28 cellular contexts compared by ENCODE assay signal in genomic region chr9:124555043-124555442, GRCh38. TPM values are rescaled to one million over a fixed set of nuclear protein-coding genes. Genes with fewer than 3 reads are reported as not detected.
"Had no signal": no experiment of that assay in that cellular context is flagged by ENCODE, and none has a peak within 500 bp of the region (broad histone marks: within the 10 kb centered on the region; RNA-seq: fewer than 3 reads in every experiment).

No MANE protein-coding gene starts in this region.

- H3K4me3 Mint-ChIP-seq: activated CD4-positive, alpha-beta memory T cell treated with anti-CD3 and anti-CD28 coated beads, Interleukin-2, amount 10 ng/mL, durations not matched to agents 7 days and 5 days; activated CD4-positive, alpha-beta T cell treated with anti-CD3 and anti-CD28 coated beads for 36 hours; activated naive CD4-positive, alpha-beta T cell treated with anti-CD3 and anti-CD28 coated beads, Interleukin-2, amount 10 ng/mL, durations not matched to agents 7 days and 5 days; activated naive CD8-positive, alpha-beta T cell treated with anti-CD3 and anti-CD28 coated beads for 36 hours; activated T-helper 17 cell treated with anti-CD3 and anti-CD28 coated beads, Interleukin-2, amount 50 U/mL, for 72 hours; T-helper 17 cell had no signal

- ATAC-seq: activated CD4-positive, alpha-beta T cell treated with anti-CD3 and anti-CD28 coated beads for 36 hours; activated T-helper 17 cell treated with anti-CD3 and anti-CD28 coated beads, Interleukin-2, amount 50 U/mL, for 72 hours; T-helper 17 cell had no signal

- H3K36me3 Mint-ChIP-seq: activated naive CD4-positive, alpha-beta T cell treated with anti-CD3 and anti-CD28 coated beads, Interleukin-2, amount 10 ng/mL, durations not matched to agents 7 days and 5 days; activated naive CD8-positive, alpha-beta T cell treated with anti-CD3 and anti-CD28 coated beads for 36 hours had no signal

- H3K27ac ChIP-seq: brain microvascular endothelial cell, cardiac muscle cell, KMS-11, PC-9, VCaP had no signal

- DNase-seq: activated CD4-positive, alpha-beta memory T cell treated with anti-CD3 and anti-CD28 coated beads, Interleukin-2, amount 10 ng/mL, durations not matched to agents 7 days and 5 days; activated CD4-positive, alpha-beta T cell treated with anti-CD3 and anti-CD28 coated beads for 36 hours; activated CD4-positive, alpha-beta T cell treated with anti-CD3 and anti-CD28 coated beads, Interleukin-2, amount 50 U/mL, for 1 hour; activated gamma-delta T cell; activated naive CD4-positive, alpha-beta T cell treated with anti-CD3 and anti-CD28 coated beads, Interleukin-2, amount 10 ng/mL, durations not matched to agents 7 days and 5 days; activated naive CD8-positive, alpha-beta T cell treated with anti-CD3 and anti-CD28 coated beads for 36 hours; activated T-cell treated with anti-CD3 and anti-CD28 coated beads for 4 hours; activated T-cell treated with anti-CD3 and anti-CD28 coated beads, Interleukin-2, amount 50 U/mL, for 48 hours; brain microvascular endothelial cell; NCI-H1048; NCI-H146; NCI-H1930; NCI-H2171 treated with DMSO at 0.1 percent for 48 hours; NCI-H226; NCI-H510A; NCI-H526 treated with DMSO at 0.1 percent for 48 hours; NCI-H82; PC-9; SHP77 treated with DMSO at 0.1 percent for 48 hours; T-helper 17 cell; T1000 had no signal

- H3K4me1 Mint-ChIP-seq: activated CD4-positive, alpha-beta memory T cell treated with anti-CD3 and anti-CD28 coated beads, Interleukin-2, amount 10 ng/mL, durations not matched to agents 7 days and 5 days; activated CD4-positive, alpha-beta T cell treated with anti-CD3 and anti-CD28 coated beads for 36 hours; activated naive CD4-positive, alpha-beta T cell treated with anti-CD3 and anti-CD28 coated beads, Interleukin-2, amount 10 ng/mL, durations not matched to agents 7 days and 5 days; activated naive CD8-positive, alpha-beta T cell treated with anti-CD3 and anti-CD28 coated beads for 36 hours; activated T-helper 17 cell treated with anti-CD3 and anti-CD28 coated beads, Interleukin-2, amount 50 U/mL, for 72 hours had no signal

- H3K9me3 Mint-ChIP-seq: activated CD4-positive, alpha-beta memory T cell treated with anti-CD3 and anti-CD28 coated beads, Interleukin-2, amount 10 ng/mL, durations not matched to agents 7 days and 5 days; activated naive CD4-positive, alpha-beta T cell treated with anti-CD3 and anti-CD28 coated beads, Interleukin-2, amount 10 ng/mL, durations not matched to agents 7 days and 5 days; activated naive CD8-positive, alpha-beta T cell treated with anti-CD3 and anti-CD28 coated beads for 36 hours; activated T-helper 17 cell treated with anti-CD3 and anti-CD28 coated beads, Interleukin-2, amount 50 U/mL, for 72 hours had no signal

- H3K36me3 ChIP-seq: brain microvascular endothelial cell, cardiac muscle cell had no signal

- H3K4me3 ChIP-seq: cardiac muscle cell, PC-9 had no signal

- H3K27me3 ChIP-seq: brain microvascular endothelial cell, cardiac muscle cell had no signal

- H3K27ac Mint-ChIP-seq: activated CD4-positive, alpha-beta memory T cell treated with anti-CD3 and anti-CD28 coated beads, Interleukin-2, amount 10 ng/mL, durations not matched to agents 7 days and 5 days; activated CD4-positive, alpha-beta T cell treated with anti-CD3 and anti-CD28 coated beads for 36 hours; activated naive CD4-positive, alpha-beta T cell treated with anti-CD3 and anti-CD28 coated beads, Interleukin-2, amount 10 ng/mL, durations not matched to agents 7 days and 5 days; activated naive CD8-positive, alpha-beta T cell treated with anti-CD3 and anti-CD28 coated beads for 36 hours; activated T-helper 17 cell treated with anti-CD3 and anti-CD28 coated beads, Interleukin-2, amount 50 U/mL, for 72 hours; T-helper 17 cell had no signal

RNA-seq across cellular contexts. Expression of gene NR5A1, which starts 47.8 kb away (rescaled TPM):
- total RNA-seq: activated CD4-positive, alpha-beta memory T cell treated with anti-CD3 and anti-CD28 coated beads, Interleukin-2, amount 10 ng/mL, durations not matched to agents 7 days and 5 days; activated CD4-positive, alpha-beta T cell treated with anti-CD3 and anti-CD28 coated beads for 36 hours; activated CD8-positive, alpha-beta memory T cell treated with anti-CD3 and anti-CD28 coated beads for 36 hours; activated naive CD8-positive, alpha-beta T cell treated with anti-CD3 and anti-CD28 coated beads for 36 hours; activated T-helper 17 cell treated with anti-CD3 and anti-CD28 coated beads, Interleukin-2, amount 50 U/mL, for 72 hours; MCF 10A; SK-MEL-5; T-helper 17 cell had no signal
